34 cellular contexts compared by ENCODE assay signal in the genomic region with DNA sequence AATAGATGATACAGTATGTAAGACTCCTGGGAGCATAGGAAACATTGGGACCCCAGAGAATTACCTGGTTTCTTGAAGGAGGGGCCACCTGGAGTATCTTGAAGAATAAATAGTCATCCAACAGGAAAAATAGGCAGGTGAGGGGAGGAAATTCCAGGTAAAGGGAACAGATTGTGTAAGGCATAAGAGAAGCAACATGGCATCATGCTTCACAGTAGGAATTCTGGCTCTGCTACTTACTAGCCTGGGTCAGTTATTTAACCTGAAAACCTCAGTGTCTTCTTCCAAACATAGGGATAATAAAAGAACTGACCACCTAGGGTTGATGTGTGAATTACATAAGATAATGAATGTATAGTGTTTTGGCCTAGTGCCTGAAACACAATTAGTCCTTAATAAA.
DNase-seq lines count a peak whose midpoint lies in the region; ATAC-seq and TF ChIP-seq lines count a peak whose summit lies in the region.
"Had no signal": no experiment of that assay in that cellular context is flagged by ENCODE, and none has a peak within 500 bp of the region (broad histone marks: within the 10 kb centered on the region; RNA-seq: fewer than 3 reads in every experiment).

No MANE protein-coding gene starts in this region.

- H3K4me2 ChIP-seq in MM.1S (ENCODE audit: low read depth, low read length), result no peak overlapping the region
- H3K4me2 ChIP-seq: A549; BLaER1; BLaER1 treated with 17β-estradiol and CSF1 and Interleukin-3, amounts not matched to agents 10 nM and 100 nM had no signal

- no peaks in the 10 kb centered on the region for H3K4me1 ChIP-seq in MM.1S (ENCODE audit: low read length)
- H3K4me1 ChIP-seq: A549; BE2C; BLaER1; BLaER1 treated with 17β-estradiol and CSF1 and Interleukin-3, amounts not matched to agents 10 nM and 100 nM; Caco-2 had no signal

- H3K9me3 Mint-ChIP-seq in activated T-helper 17 cell treated with anti-CD3 and anti-CD28 coated beads, Interleukin-2, amount 50 U/mL, for 72 hours, result no peaks in the 10 kb centered on the region
- peaks cover 0 to 20% (median 0%) of the 10 kb centered on the region in 9 donors for H3K9me3 Mint-ChIP-seq in naive thymus-derived CD8-positive, alpha-beta T cell
- H3K9me3 Mint-ChIP-seq: CD8-positive, alpha-beta T cell had no signal

- no peak overlapping the region for H3K27ac ChIP-seq in MM.1S (ENCODE audit: low read length)
- H3K27ac ChIP-seq: 22Rv1; A549; BLaER1; BLaER1 treated with 17β-estradiol and CSF1 and Interleukin-3, amounts not matched to agents 10 nM and 100 nM; C4-2B had no signal

- H3K27ac Mint-ChIP-seq in activated T-helper 17 cell treated with anti-CD3 and anti-CD28 coated beads, Interleukin-2, amount 50 U/mL, for 72 hours, result no peak overlapping the region
- no peak overlapping the region for H3K27ac Mint-ChIP-seq in naive thymus-derived CD8-positive, alpha-beta T cell
- H3K27ac Mint-ChIP-seq: B cell; CD14-positive monocyte; CD4-positive, alpha-beta memory T cell; CD4-positive, alpha-beta T cell; CD4-positive, CD25-positive, alpha-beta regulatory T cell; CD8-positive, alpha-beta memory T cell; CD8-positive, alpha-beta T cell had no signal

- POLR2A ChIA-PET in naive thymus-derived CD8-positive, alpha-beta T cell (lab: Charles Lee), result no interaction called here

- H4K20me1 ChIP-seq in MM.1S (ENCODE audit: insufficient read depth, low read length), result no peaks in the 10 kb centered on the region
- H4K20me1 ChIP-seq: BLaER1; BLaER1 treated with 17β-estradiol and CSF1 and Interleukin-3, amounts not matched to agents 10 nM and 100 nM had no signal

- H3K9me2 ChIP-seq in MM.1S (replicated peaks; ENCODE audit: insufficient read depth, low read length), result no peaks in the 10 kb centered on the region

- DNase-seq in G401 (ENCODE audit: low spot score) (peak; percentile 96), cerebellar cortex (ENCODE audit: low spot score) (peak; percentile 95), cerebellar nuclear complex (lab: John Stamatoyannopoulos, UW) (peak; percentile 58 to 91), cerebellum (ENCODE audit: low spot score) (peak; percentile 64), dedifferentiated amniotic fluid mesenchymal stem cell (ENCODE audit: extremely low spot score) (no peak), MM.1S (no peak)
- no peak for DNase-seq in naive thymus-derived CD8-positive, alpha-beta T cell
- DNase-seq: 8988T; ACHN; AML-193; BE2C; Caco-2; Calu3; CD4-positive, alpha-beta memory T cell; CD4-positive, alpha-beta T cell; CD4-positive, CD25-positive, alpha-beta regulatory T cell; CD8-positive, alpha-beta memory T cell; CD8-positive, alpha-beta T cell; COR-L47; DMS 273 treated with DMSO at 0.1 percent for 48 hours; DMS153; DMS53; DMS79; DMS79 treated with DMSO at 0.1 percent for 48 hours; DND-41; EL had no signal

- H3F3A ChIP-seq in MM.1S (ENCODE audit: insufficient read depth, low read length), result no peaks in the 10 kb centered on the region

- H3K27me3 ChIP-seq in MM.1S (replicated peaks; ENCODE audit: insufficient read depth, low read length), result no peaks in the 10 kb centered on the region
- H3K27me3 ChIP-seq: BE2C; BLaER1; BLaER1 treated with 17β-estradiol and CSF1 and Interleukin-3, amounts not matched to agents 10 nM and 100 nM had no signal

- no peaks in the 10 kb centered on the region for H3K4me1 Mint-ChIP-seq in activated T-helper 17 cell treated with anti-CD3 and anti-CD28 coated beads, Interleukin-2, amount 50 U/mL, for 72 hours
- H3K4me1 Mint-ChIP-seq in naive thymus-derived CD8-positive, alpha-beta T cell, result no peaks in the 10 kb centered on the region
- H3K4me1 Mint-ChIP-seq: B cell; CD14-positive monocyte; CD4-positive, alpha-beta memory T cell; CD4-positive, CD25-positive, alpha-beta regulatory T cell; CD8-positive, alpha-beta memory T cell had no signal

- H2AFZ ChIP-seq in MM.1S (ENCODE audit: low read length), result no peak overlapping the region

- no peaks in the 10 kb centered on the region for H3K36me3 Mint-ChIP-seq in activated T-helper 17 cell treated with anti-CD3 and anti-CD28 coated beads, Interleukin-2, amount 50 U/mL, for 72 hours (ENCODE audit: low read depth)
- no peaks in the 10 kb centered on the region for H3K36me3 Mint-ChIP-seq in naive thymus-derived CD8-positive, alpha-beta T cell
- H3K36me3 Mint-ChIP-seq: CD14-positive monocyte; CD4-positive, alpha-beta memory T cell; CD4-positive, CD25-positive, alpha-beta regulatory T cell; CD8-positive, alpha-beta memory T cell; CD8-positive, alpha-beta T cell had no signal

- no peak overlapping the region for H3K9ac ChIP-seq in MM.1S (ENCODE audit: low read length)
- H3K9ac ChIP-seq: BLaER1; BLaER1 treated with 17β-estradiol and CSF1 and Interleukin-3, amounts not matched to agents 10 nM and 100 nM had no signal

- peaks cover 9% of the 10 kb centered on the region for H3K27me3 Mint-ChIP-seq in activated T-helper 17 cell treated with anti-CD3 and anti-CD28 coated beads, Interleukin-2, amount 50 U/mL, for 72 hours
- peaks cover 0 to 11% (median 0%) of the 10 kb centered on the region in 5 donors for H3K27me3 Mint-ChIP-seq in naive thymus-derived CD8-positive, alpha-beta T cell
- H3K27me3 Mint-ChIP-seq: B cell; CD4-positive, alpha-beta T cell; CD4-positive, CD25-positive, alpha-beta regulatory T cell had no signal

- no peak for ATAC-seq in activated T-helper 17 cell treated with anti-CD3 and anti-CD28 coated beads, Interleukin-2, amount 50 U/mL, for 72 hours (replicated peaks)
- ATAC-seq in naive thymus-derived CD8-positive, alpha-beta T cell, result no peak
- ATAC-seq: A549; CD8-positive, alpha-beta T cell had no signal

- H3K9me3 ChIP-seq in MM.1S (replicated peaks; ENCODE audit: insufficient read depth, low read length), result no peaks in the 10 kb centered on the region
- H3K9me3 ChIP-seq: A549; BE2C; BLaER1; BLaER1 treated with 17β-estradiol and CSF1 and Interleukin-3, amounts not matched to agents 10 nM and 100 nM; Caco-2 had no signal

- no peak overlapping the region for H3K4me3 ChIP-seq in MM.1S (ENCODE audit: low read length)
- H3K4me3 ChIP-seq: A549; BLaER1; BLaER1 treated with 17β-estradiol and CSF1 and Interleukin-3, amounts not matched to agents 10 nM and 100 nM had no signal

- no peak overlapping the region for H3K4me3 Mint-ChIP-seq in activated T-helper 17 cell treated with anti-CD3 and anti-CD28 coated beads, Interleukin-2, amount 50 U/mL, for 72 hours
- H3K4me3 Mint-ChIP-seq in naive thymus-derived CD8-positive, alpha-beta T cell, result no peak overlapping the region
- H3K4me3 Mint-ChIP-seq: B cell; CD14-positive monocyte; CD4-positive, alpha-beta memory T cell; CD4-positive, alpha-beta T cell; CD4-positive, CD25-positive, alpha-beta regulatory T cell; CD8-positive, alpha-beta memory T cell; CD8-positive, alpha-beta T cell had no signal

- H3K36me3 ChIP-seq in MM.1S (replicated peaks; ENCODE audit: insufficient read depth, low read length), result no peaks in the 10 kb centered on the region
- H3K36me3 ChIP-seq: BE2C; BLaER1; BLaER1 treated with 17β-estradiol and CSF1 and Interleukin-3, amounts not matched to agents 10 nM and 100 nM had no signal

- H3K79me2 ChIP-seq in MM.1S (ENCODE audit: low read length), result no peaks in the 10 kb centered on the region

- no peak for TF ChIP-seq CTCF in MM.1S (IDR thresholded peaks at IDR 0.05; ENCODE audit: low read length)

- in situ Hi-C loops in G401 (cut with HindIII; ENCODE audit: low sequenced_read_pairs), result no loop called here

Comparison
In these comparisons a context has a peak if more than half of its experiments do, and no peak if none do; other contexts are left out.
1. DNase-seq: peak in G401 (single experiment), cerebellar cortex (single experiment), cerebellar nuclear complex (2 of 2) and cerebellum (single experiment); none in dedifferentiated amniotic fluid mesenchymal stem cell (single experiment), naive thymus-derived CD8-positive, alpha-beta T cell (0 of 10) and MM.1S (single experiment).